ENCODE assay signal across 9 cellular contexts in genomic region chr20:19975901-19976300, GRCh38. TPM values are rescaled to one million over a fixed set of nuclear protein-coding genes. Genes with fewer than 3 reads are reported as not detected.
DNase-seq lines count a peak whose midpoint lies in the region; ATAC-seq and TF ChIP-seq lines count a peak whose summit lies in the region.
"Had no signal": no experiment of that assay in that cellular context is flagged by ENCODE, and none has a peak within 500 bp of the region (broad histone marks: within the 10 kb centered on the region; RNA-seq: fewer than 3 reads in every experiment).

No MANE protein-coding gene starts in this region.

- BruUV-seq in MCF 10A (replicated peaks; lab: Mats Ljungman, UMichigan), result no TSS peak

- peak overlapping the region; percentile 80 for H3K4me3 Mint-ChIP-seq in MCF 10A (ENCODE audit: unreplicated experiment)
- H3K4me3 Mint-ChIP-seq: IgD-negative memory B cell had no signal

- H3K36me3 ChIP-seq in left lung (peaks cover 0 to 33% of the 10 kb centered on the region in 2 donors), thymus (ENCODE audit: control insufficient read depth, insufficient read depth) (no peaks in the 10 kb centered on the region)

- H3K27ac Mint-ChIP-seq in MCF 10A (ENCODE audit: low read depth, unreplicated experiment), result peak overlapping the region; percentile 83

- H3K9me3 ChIP-seq in left lung, result no peaks in the 10 kb centered on the region
- H3K9me3 ChIP-seq in thymus (ENCODE audit: control insufficient read depth), result no peaks in the 10 kb centered on the region

- H3K27me3 Mint-ChIP-seq in MCF 10A (ENCODE audit: insufficient read depth, unreplicated experiment), result no peaks in the 10 kb centered on the region

- ATAC-seq in left lung, result peak; percentile 33
- ATAC-seq in GM18502 (IDR thresholded peaks at IDR 0.05; ENCODE audit: poor library complexity, unreplicated experiment), result no peak

- H3K36me3 Mint-ChIP-seq in MCF 10A (ENCODE audit: insufficient read depth, unreplicated experiment), result peaks cover 27% of the 10 kb centered on the region
- H3K36me3 Mint-ChIP-seq: IgD-negative memory B cell had no signal

- H3K27me3 ChIP-seq in left lung, result no peaks in the 10 kb centered on the region
- no peaks in the 10 kb centered on the region for H3K27me3 ChIP-seq in thymus (ENCODE audit: control insufficient read depth, insufficient read depth)

- TF ChIP-seq CTCF in MCF 10A (IDR thresholded peaks at IDR 0.05; ENCODE audit: unreplicated experiment) (no peak), left lung (IDR thresholded peaks at IDR 0.05) (no peak)

- WGBS in thymus, result 94% methylated on average over 9 of the region's 9 CpGs

- intact Hi-C loops in MCF 10A (cut with micrococcal nuclease) (loop anchor here (1.0 to 5.0 kb wide), 6 partner anchors 41 to 289 kb away; partner anchors contain the start of gene NAA20), left lung (cut with DNase I) (no loop called here)

- peak overlapping the region; percentile 52 to 56 for H3K4me3 ChIP-seq in left lung
- peak overlapping the region; percentile 13 for H3K4me3 ChIP-seq in thymus (ENCODE audit: low read length)

- peaks cover 28 to 91% of the 10 kb centered on the region in 2 donors for H3K4me1 ChIP-seq in left lung
- no peaks in the 10 kb centered on the region for H3K4me1 ChIP-seq in thymus (ENCODE audit: control insufficient read depth, insufficient read depth, low read length)

- CTCF ChIA-PET in MCF 10A (lab: Yijun Ruan, JAX), result interaction anchor here (0.6 to 11.8 kb wide), 25 partner anchors 8 to 288 kb away, joined by 3 to 258 read pairs (median 7); no protein-coding TSS in a partner anchor

- H3K4me1 Mint-ChIP-seq in MCF 10A (ENCODE audit: insufficient read depth, unreplicated experiment), result peaks cover 41% of the 10 kb centered on the region

- DNase-seq in HT-29 (ENCODE audit: low spot score) (peak; percentile 63), MCF 10A (ENCODE audit: unreplicated experiment) (peak; percentile 47), left lung (no peak), COR-L47 (lab: John Stamatoyannopoulos, UW) (no peak)
- DNase-seq in stimulated activated CD4-positive, alpha-beta T cell treated with anti-CD3 and anti-CD28 coated beads, Interleukin-12 subunit alpha, Interleukin-12 subunit beta, amount 100 ng/mL, for 4 hours, result no peak
- DNase-seq in activated CD8-positive, alpha-beta memory T cell treated with anti-CD3 and anti-CD28 coated beads, Interleukin-2, amount 50 U/mL, for 48 hours, result no peak

- POLR2A ChIA-PET in MCF 10A (lab: Yijun Ruan, JAX), result interaction anchor here (0.7 to 13.0 kb wide), 39 partner anchors 14 to 1479 kb away, joined by 3 to 525 read pairs (median 7); partner anchors contain the start of genes CFAP61, CRNKL1, NAA20 and RBBP9

- H3K9me3 Mint-ChIP-seq in MCF 10A (ENCODE audit: unreplicated experiment), result no peaks in the 10 kb centered on the region

- H3K27ac ChIP-seq in left lung, result peak overlapping the region; percentile 86 to 90
- no peak overlapping the region for H3K27ac ChIP-seq in thymus (ENCODE audit: low read depth)

RNA-seq across cellular contexts. Expression of gene NAA20, which starts 41.3 kb away (rescaled TPM):
- total RNA-seq in HT-29 (2014; rRNA removed; shearing (Covaris generic)), result 49.4 and 50.9 TPM in 2 replicates
- total RNA-seq in MCF 10A (2022) (109 and 126 TPM in 2 replicates), left lung (10 to 100 TPM; 48.7 to 60.1 TPM)
- 105 TPM for polyA plus RNA-seq in thymus

Comparison
In these comparisons a context has a peak if more than half of its experiments do, and no peak if none do; other contexts are left out.
1. DNase-seq: peak in HT-29 (single experiment) and MCF 10A (single experiment); none in left lung (0 of 2), stimulated activated CD4-positive, alpha-beta T cell treated with anti-CD3 and anti-CD28 coated beads, Interleukin-12 subunit alpha, Interleukin-12 subunit beta, amount 100 ng/mL, for 4 hours (single experiment), COR-L47 (single experiment) and activated CD8-positive, alpha-beta memory T cell treated with anti-CD3 and anti-CD28 coated beads, Interleukin-2, amount 50 U/mL, for 48 hours (single experiment).